In genomic region chrX:49155243-49155899, GRCh38 we compare ENCODE assay signal across 8 cellular contexts. TPM values are rescaled to one million over a fixed set of nuclear protein-coding genes. Genes with fewer than 3 reads are reported as not detected.
DNase-seq lines count a peak whose midpoint lies in the region; ATAC-seq and TF ChIP-seq lines count a peak whose summit lies in the region.

No MANE protein-coding gene starts in this region.

- POLR2A ChIA-PET in Panc1 (lab: Charles Lee): no interaction called here

- CTCF ChIA-PET in Panc1 (lab: Charles Lee): interaction anchor here (0.6 to 1.2 kb wide), 7 partner anchors 9 to 418 kb away, joined by 3 to 8 read pairs (median 3); no protein-coding TSS in a partner anchor

- H3K36me3 ChIP-seq in Panc1 (ENCODE audit: control insufficient read depth, insufficient read depth, low read length): no peaks in the 10 kb centered on the region

- H3K4me3 ChIP-seq in Panc1 (ENCODE audit: low read depth in 2 of 2, low read length in 2 of 2) (peak overlapping the region; percentile 45 to 57), cardiac fibroblast (replicated peaks in 1 of 2; ENCODE audit: low read depth in 2 of 2, low read length in 2 of 2) (peak overlapping the region; percentile 33 to 52)

- in situ Hi-C loops in Panc1 (cut with HindIII; ENCODE audit: low pct_unique_long_range_greater_than_20kb, low sequenced_read_pairs): no loop called here

- ATAC-seq in HG03196 (IDR thresholded peaks at IDR 0.05; ENCODE audit: unreplicated experiment): peak; percentile 1
- ATAC-seq in Panc1: peak; percentile 57
- no peak for ATAC-seq in GM18861 (IDR thresholded peaks at IDR 0.05; ENCODE audit: unreplicated experiment)

- TF ChIP-seq CTCF in Panc1 (IDR thresholded peaks at IDR 0.05) (no peak), cardiac fibroblast (IDR thresholded peaks at IDR 0.05; ENCODE audit: low read depth, low read length) (no peak)

- intact Hi-C loops in Panc1 (cut with micrococcal nuclease; ENCODE audit: unreplicated experiment): no loop called here

- H3K27ac ChIP-seq in Panc1 (ENCODE audit: low read length): peak overlapping the region; percentile 82

- H3K9me3 ChIP-seq in Panc1 (ENCODE audit: control insufficient read depth, insufficient read depth, low read depth, low read length): no peaks in the 10 kb centered on the region

- peaks cover 4% of the 10 kb centered on the region; the same call in 1 of the 2 replicates for H3K4me1 ChIP-seq in Panc1 (ENCODE audit: control insufficient read depth, insufficient read depth, low read length)

- H3K27me3 ChIP-seq in Panc1 (ENCODE audit: control insufficient read depth, insufficient read depth, low read length): no peaks in the 10 kb centered on the region

- TSS peak; percentile 84 for BruUV-seq in Panc1 (replicated peaks; lab: Mats Ljungman, UMichigan)

- DNase-seq in ELR (ENCODE audit: low read depth) (peak; percentile 78), Panc1 (ENCODE audit: low read depth, low spot score) (no peak), cardiac fibroblast (ENCODE audit: low read depth in 2 of 2) (peak; percentile 69 to 73), inferior parietal cortex (ENCODE audit: extremely low spot score) (peak; percentile 46), NCI-H1048 (lab: John Stamatoyannopoulos, UW) (no peak)
- peak; percentile 40 for DNase-seq in stimulated activated CD4-positive, alpha-beta T cell treated with anti-CD3 and anti-CD28 coated beads, Interleukin-2, amount 100 ng/mL, for 24 hours

RNA-seq across cellular contexts. Expression of gene MAGIX, which starts 7.2 kb away (rescaled TPM):
- total RNA-seq in Panc1 (2021; ENCODE audit: unreplicated experiment): 3.8 TPM
- 5.1 TPM for polyA plus RNA-seq in Panc1 (2012; ENCODE audit: insufficient read length)

RNA-seq across cellular contexts. Expression of gene PLP2, which starts 16.3 kb away (rescaled TPM):
- total RNA-seq in Panc1 (2021; ENCODE audit: unreplicated experiment): 293 TPM
- 305 TPM for polyA plus RNA-seq in Panc1 (2012; ENCODE audit: insufficient read length)

RNA-seq across cellular contexts. Expression of gene PRICKLE3, which starts 30.8 kb away (rescaled TPM):
- total RNA-seq in Panc1 (2021; ENCODE audit: unreplicated experiment): 40.1 TPM
- 53.3 TPM for polyA plus RNA-seq in Panc1 (2012; ENCODE audit: insufficient read length)

RNA-seq across cellular contexts. Expression of gene GPKOW, which starts 31.8 kb away (rescaled TPM):
- total RNA-seq in Panc1 (2021; ENCODE audit: unreplicated experiment): 28.0 TPM
- 38.7 TPM for polyA plus RNA-seq in Panc1 (2012; ENCODE audit: insufficient read length)

RNA-seq across cellular contexts. Expression of gene SYP, which starts 44.6 kb away (rescaled TPM):
- total RNA-seq in Panc1 (2021; ENCODE audit: unreplicated experiment): 12.4 TPM
- 19.9 TPM for polyA plus RNA-seq in Panc1 (2012; ENCODE audit: insufficient read length)

Comparison
In these comparisons a context has a peak if more than half of its experiments do, and no peak if none do; other contexts are left out.
1. DNase-seq: peak in ELR (single experiment), cardiac fibroblast (2 of 2), inferior parietal cortex (single experiment) and stimulated activated CD4-positive, alpha-beta T cell treated with anti-CD3 and anti-CD28 coated beads, Interleukin-2, amount 100 ng/mL, for 24 hours (2 of 2); none in Panc1 (single experiment) and NCI-H1048 (single experiment).